Comparison of ENCODE assay signal across 8 cellular contexts in genomic region chr7:158827411-158828342, GRCh38. TPM values are rescaled to one million over a fixed set of nuclear protein-coding genes. Genes with fewer than 3 reads are reported as not detected.
DNase-seq lines count a peak whose midpoint lies in the region; ATAC-seq and TF ChIP-seq lines count a peak whose summit lies in the region.

No MANE protein-coding gene starts in this region.

- no peaks in the 10 kb centered on the region for H3K27me3 ChIP-seq in CD4-positive, alpha-beta T cell (ENCODE audit: control insufficient read depth, insufficient read depth, low read length)
- no peaks in the 10 kb centered on the region for H3K27me3 ChIP-seq in adipocyte (replicated peaks; ENCODE audit: control insufficient read depth, insufficient read depth, low read length)
- H3K27me3 ChIP-seq in left lung = no peaks in the 10 kb centered on the region
- no peaks in the 10 kb centered on the region for H3K27me3 ChIP-seq in thymus (ENCODE audit: control insufficient read depth, insufficient read depth)

- no peaks in the 10 kb centered on the region for H3K9me3 ChIP-seq in CD4-positive, alpha-beta T cell (ENCODE audit: control insufficient read depth, low read length)
- H3K9me3 ChIP-seq in adipocyte (ENCODE audit: control insufficient read depth, low read length) (no peaks in the 10 kb centered on the region), left lung (no peaks in the 10 kb centered on the region), thymus (ENCODE audit: control insufficient read depth) (no peaks in the 10 kb centered on the region)

- DNase-seq in CD4-positive, alpha-beta T cell = peak in 1 of 10 experiments; percentile 25
- peak; percentile 25 for DNase-seq in KG1 (lab: John Stamatoyannopoulos, UW)
- peak; percentile 51 for DNase-seq in adipocyte (ENCODE audit: low read depth)
- no peak for DNase-seq in left lung
- DNase-seq in NCI-H2081 treated with DMSO at 0.1 percent for 48 hours (lab: John Stamatoyannopoulos, UW) = no peak

- peak overlapping the region; percentile 90 for H3K27ac Mint-ChIP-seq in CD4-positive, alpha-beta T cell

- H3K9me3 Mint-ChIP-seq in CD4-positive, alpha-beta T cell = no peaks in the 10 kb centered on the region

- H3K9ac ChIP-seq in adipocyte (ENCODE audit: low read length) = peak overlapping the region; percentile 95

- POLR2A ChIA-PET in CD4-positive, alpha-beta T cell (lab: Charles Lee) = interaction anchor here (0.5 to 10.0 kb wide), 9 partner anchors 13 to 123 kb away, joined by 3 to 256 read pairs (median 4); partner anchors contain the start of gene NCAPG2

- no peaks in the 10 kb centered on the region for H3K27me3 Mint-ChIP-seq in CD4-positive, alpha-beta T cell

- H3K36me3 ChIP-seq in adipocyte (ENCODE audit: control insufficient read depth, insufficient read depth, low read length, severe bottlenecking) (peaks cover 4% of the 10 kb centered on the region), left lung (no peaks in the 10 kb centered on the region), thymus (ENCODE audit: control insufficient read depth, insufficient read depth) (no peaks in the 10 kb centered on the region)

- intact Hi-C loops in CD4-positive, alpha-beta T cell (cut with DNase I, micrococcal nuclease) = loop anchor here (1.0 to 10.0 kb wide), 7 partner anchors 9 to 123 kb away; partner anchors contain the start of genes DYNC2I1 (in 1 of the 2) and NCAPG2 (in 1 of the 2)
- intact Hi-C loops in left lung (cut with DNase I) = no loop called here

- peak overlapping the region; percentile 94 for H3K4me3 ChIP-seq in adipocyte (ENCODE audit: low read length)
- peak overlapping the region; percentile 79 to 84 for H3K4me3 ChIP-seq in left lung
- peak overlapping the region; percentile 97 for H3K4me3 ChIP-seq in thymus (ENCODE audit: low read length)

- H3K4me1 Mint-ChIP-seq in CD4-positive, alpha-beta T cell (ENCODE audit: low read depth) = peaks cover 47% of the 10 kb centered on the region

- peak overlapping the region; percentile 91 for H3K27ac ChIP-seq in CD4-positive, alpha-beta T cell (ENCODE audit: low read depth, low read length)
- H3K27ac ChIP-seq in left lung = peak overlapping the region; percentile 97 to 99
- H3K27ac ChIP-seq in thymus (ENCODE audit: low read depth) = peak overlapping the region; percentile 97

- CTCF ChIA-PET in CD4-positive, alpha-beta T cell (lab: Charles Lee) = interaction anchor here (0.6 to 1.2 kb wide), 2 partner anchors 28 to 34 kb away, joined by 3 read pairs; no protein-coding TSS in a partner anchor

- H3K4me3 Mint-ChIP-seq in CD4-positive, alpha-beta T cell = peak overlapping the region; percentile 93

- H3K4me1 ChIP-seq in adipocyte (ENCODE audit: control insufficient read depth, insufficient read depth, low read length) (peaks cover 14% of the 10 kb centered on the region), left lung (peaks cover 0 to 50% of the 10 kb centered on the region in 2 donors), thymus (ENCODE audit: control insufficient read depth, insufficient read depth, low read length) (peaks cover 7% of the 10 kb centered on the region)

- no peak for TF ChIP-seq CTCF in CD4-positive, alpha-beta T cell (IDR thresholded peaks at IDR 0.05)
- TF ChIP-seq CTCF in left lung (IDR thresholded peaks at IDR 0.05) = no peak

- 3% methylated on average over 21 of the region's 21 CpGs for WGBS in thymus

- no peak for ATAC-seq in CD4-positive, alpha-beta T cell (ENCODE audit: poor library complexity)
- ATAC-seq in left lung (no peak), HG03565 (IDR thresholded peaks at IDR 0.05; ENCODE audit: unreplicated experiment) (no peak), GM21576 (IDR thresholded peaks at IDR 0.05; ENCODE audit: unreplicated experiment) (no peak)

- peaks cover 25% of the 10 kb centered on the region for H3K36me3 Mint-ChIP-seq in CD4-positive, alpha-beta T cell (ENCODE audit: low read depth)

RNA-seq across cellular contexts. Expression of gene ESYT2, which starts 1.6 kb away (rescaled TPM):
- total RNA-seq in CD4-positive, alpha-beta T cell = 100 to 1,000 TPM; 106 to 112 TPM
- 10 to 100 TPM; 69.7 to 75.7 TPM for total RNA-seq in left lung
- 35.7 TPM for polyA plus RNA-seq in thymus

RNA-seq across cellular contexts. Expression of gene DYNC2I1, which starts 28.7 kb away (rescaled TPM):
- 10 to 100 TPM; 12.9 to 14.1 TPM for total RNA-seq in CD4-positive, alpha-beta T cell
- total RNA-seq in left lung = 10 to 100 TPM; 10.8 to 17.3 TPM
- 11.6 TPM for polyA plus RNA-seq in thymus

Comparison
In these comparisons a context has a peak if more than half of its experiments do, and no peak if none do; other contexts are left out.
1. DNase-seq: peak in KG1 (single experiment) and adipocyte (single experiment); none in left lung (0 of 2) and NCI-H2081 treated with DMSO at 0.1 percent for 48 hours (single experiment).
2. intact Hi-C loops: an anchor here in CD4-positive, alpha-beta T cell (1.0 to 10.0 kb wide); none called in left lung.
3. Peak in every context shown above with its lines, with median percentiles within 50 percentile points of each other: H3K27ac ChIP-seq and H3K4me3 ChIP-seq.